ENCODE assay signal across 8 cellular contexts in the genomic region with DNA sequence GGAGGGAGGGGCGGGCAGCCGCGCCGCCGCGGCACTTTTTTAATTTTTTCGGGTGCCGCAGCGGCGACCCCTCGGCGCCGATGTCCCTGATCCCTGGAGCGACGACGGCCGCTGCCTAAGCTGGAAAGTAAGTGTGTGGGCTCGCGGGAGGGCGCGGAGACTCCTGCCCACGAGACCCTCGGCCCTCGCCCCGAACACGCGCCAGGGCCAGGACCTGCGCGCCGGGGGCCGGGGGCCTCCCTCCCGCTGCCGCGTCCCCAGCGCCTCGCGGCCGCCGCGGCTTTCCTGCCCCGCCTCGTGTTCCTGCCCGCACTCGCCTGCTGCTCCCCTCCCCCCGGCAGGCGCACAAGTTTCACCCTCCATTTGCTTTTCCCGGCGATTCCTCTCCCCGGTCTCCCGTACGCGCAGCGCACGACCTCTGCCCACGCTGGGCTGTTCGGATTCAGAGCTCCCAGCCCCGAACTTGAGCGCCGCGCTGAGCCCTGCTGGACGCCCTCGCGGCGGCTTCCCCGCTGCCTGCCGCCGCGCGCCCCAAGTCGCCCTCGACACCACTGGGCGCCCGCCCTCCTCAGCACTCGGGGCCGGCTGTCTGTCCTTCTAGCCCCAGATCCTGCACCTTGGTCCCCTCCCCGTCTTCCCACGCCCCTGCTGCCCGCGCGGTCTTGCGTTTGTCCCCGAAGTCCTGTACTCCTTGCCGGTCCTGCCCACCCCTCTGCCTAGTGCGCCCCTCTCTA. TPM values are rescaled to one million over a fixed set of nuclear protein-coding genes. Genes with fewer than 3 reads are reported as not detected.
DNase-seq lines count a peak whose midpoint lies in the region; TF ChIP-seq lines count a peak whose summit lies in the region.

No MANE protein-coding gene starts in this region.

- no peak for TF ChIP-seq POLR2A in sigmoid colon (IDR thresholded peaks at IDR 0.05)

- intact Hi-C loops in sigmoid colon (cut with DNase I): loop anchor here (5.0 kb wide), 1 partner anchor 295 kb away; no protein-coding TSS in a partner anchor

- peaks cover 0 to 14% (median 9%) of the 10 kb centered on the region in 4 donors for H3K4me1 ChIP-seq in sigmoid colon

- in situ Hi-C loops in astrocyte of the cerebellum (cut with HindIII; ENCODE audit: low sequenced_read_pairs): no loop called here

- WGBS in sigmoid colon, 2 donors: 0% methylated on average over 84 of the region's 84 CpGs

- no peaks in the 10 kb centered on the region for H3K36me3 ChIP-seq in sigmoid colon

- peak; percentile 76 for DNase-seq in GM03348 (ENCODE audit: low spot score)
- peak; percentile 48 for DNase-seq in H4 (ENCODE audit: low spot score)
- peak; percentile 66 for DNase-seq in LHCN-M2 (ENCODE audit: low read depth)
- peak; percentile 25 for DNase-seq in T-helper 22 cell (ENCODE audit: low read depth)
- no peak for DNase-seq in astrocyte of the cerebellum (ENCODE audit: low read depth)
- peak; percentile 79 for DNase-seq in sigmoid colon
- DNase-seq in MV-4-11 (lab: John Stamatoyannopoulos, UW): no peak

- no peaks in the 10 kb centered on the region for H3K9me3 ChIP-seq in sigmoid colon

- H3K27ac ChIP-seq in sigmoid colon: peak overlapping the region; percentile 80 to 97 (median 96)

- TF ChIP-seq EP300 in sigmoid colon (IDR thresholded peaks at IDR 0.05): no peak

- peak overlapping the region; percentile 79 for H3K4me3 ChIP-seq in astrocyte of the cerebellum (ENCODE audit: low read depth, low read length)
- peak overlapping the region; percentile 88 for H3K4me3 ChIP-seq in iPS-11a (ENCODE audit: low read depth, low read length)
- H3K4me3 ChIP-seq in sigmoid colon: peak overlapping the region; percentile 60 to 99 (median 79)

- no peak for TF ChIP-seq CTCF in astrocyte of the cerebellum (IDR thresholded peaks at IDR 0.05; ENCODE audit: low read depth, low read length, missing control alignments)
- TF ChIP-seq CTCF in sigmoid colon (IDR thresholded peaks at IDR 0.05): no peak

- H3K27me3 ChIP-seq in sigmoid colon: no peaks in the 10 kb centered on the region

RNA-seq across cellular contexts. Expression of a gene that starts 0.5 kb away (rescaled TPM):
- total RNA-seq in H4 (2014; rRNA removed; shearing (Covaris generic)): 11.6 and 19.4 TPM in 2 replicates
- total RNA-seq in LHCN-M2 (2014; rRNA removed) (18.9 and 25.6 TPM in 2 replicates), sigmoid colon (10 to 100 TPM; 27.5 to 41.3 (median 32.3) TPM)
- polyA plus RNA-seq in LHCN-M2 (2012): 34.9 TPM
- 10 to 100 TPM; 14.4 to 22.1 (median 16.6) TPM for polyA plus RNA-seq in sigmoid colon

RNA-seq across cellular contexts. Expression of a gene that starts 0.7 kb away (rescaled TPM):
- 0.52 and 1.5 TPM in 2 replicates for total RNA-seq in H4 (2014; rRNA removed; shearing (Covaris generic))
- total RNA-seq in LHCN-M2 (2014; rRNA removed) (0.26 and 0.29 TPM in 2 replicates), sigmoid colon (under 1 TPM in 2 of 4 donors, not detected in 2; 0.36 to 0.83 TPM)
- polyA plus RNA-seq in LHCN-M2 (2012): 0.66 TPM
- under 1 TPM in 1 of 3 donors, not detected in 2; 0.23 TPM for polyA plus RNA-seq in sigmoid colon

Comparison
In these comparisons a context has a peak if more than half of its experiments do, and no peak if none do; other contexts are left out.
1. DNase-seq: peak in GM03348 (single experiment), H4 (single experiment), LHCN-M2 (single experiment), T-helper 22 cell (single experiment) and sigmoid colon (single experiment); none in astrocyte of the cerebellum (single experiment) and MV-4-11 (single experiment).
2. Peak in every context shown above with its lines, with median percentiles within 50 percentile points of each other: H3K4me3 ChIP-seq.